ENCODE assay signal across 8 cellular contexts in genomic region chr15:75903331-75904240, GRCh38. TPM values are rescaled to one million over a fixed set of nuclear protein-coding genes. Genes with fewer than 3 reads are reported as not detected.
DNase-seq lines count a peak whose midpoint lies in the region; ATAC-seq lines count a peak whose summit lies in the region.

TSS of gene FBXO22 (plus strand) at chr15:75903878. CDS start at chr15:75903964, 86 bp downstream.

- peak within 1 kb of the TSS; percentile 76 for H3K4me2 ChIP-seq in mesendoderm (ENCODE audit: low read length)

- peak; percentile 83 for ATAC-seq in GM19468 (IDR thresholded peaks at IDR 0.05; ENCODE audit: extremely low read depth, unreplicated experiment)
- ATAC-seq in activated CD8-positive, alpha-beta memory T cell treated with anti-CD3 and anti-CD28 coated beads, Interleukin-2, amount 10 ng/mL, durations not matched to agents 7 days and 5 days, result peak; percentile 97

- peak within 1 kb of the TSS; percentile 99 for H3K56ac ChIP-seq in mesendoderm (ENCODE audit: low read length)

- H4K5ac ChIP-seq in mesendoderm (ENCODE audit: low read length), result no peak within 1 kb of the TSS

- peak within 1 kb of the TSS; percentile 72 for H3K27ac ChIP-seq in mesendoderm (ENCODE audit: low read depth, low read length)

- CTCF ChIA-PET in activated CD8-positive, alpha-beta memory T cell treated with anti-CD3 and anti-CD28 coated beads, Interleukin-2, amount 10 ng/mL, durations not matched to agents 7 days and 5 days (lab: Charles Lee), result interaction anchor here (0.6 to 1.7 kb wide), 9 partner anchors 10 to 431 kb away, joined by 3 to 7 read pairs (median 3); no protein-coding TSS in a partner anchor

- H3K9ac ChIP-seq in endocrine pancreas (ENCODE audit: control insufficient read depth, insufficient read depth, low read length) (peak within 1 kb of the TSS; percentile 36), mesendoderm (ENCODE audit: low read length) (peak within 1 kb of the TSS; percentile 96)

- H3K4me1 Mint-ChIP-seq in activated CD8-positive, alpha-beta memory T cell treated with anti-CD3 and anti-CD28 coated beads, Interleukin-2, amount 10 ng/mL, durations not matched to agents 7 days and 5 days, result peaks cover 47% of the 10 kb centered on the region

- peak; percentile 95 for DNase-seq in COLO668 (lab: John Stamatoyannopoulos, UW; ENCODE audit: unreplicated experiment)
- DNase-seq in HS-27A (ENCODE audit: low read depth), result peak; percentile 87
- peak; percentile 88 for DNase-seq in NOMO-1 treated with DMSO at 0.1 percent for 48 hours (lab: John Stamatoyannopoulos, UW; ENCODE audit: unreplicated experiment)
- peak; percentile 95 for DNase-seq in activated CD8-positive, alpha-beta memory T cell treated with anti-CD3 and anti-CD28 coated beads, Interleukin-2, amount 10 ng/mL, durations not matched to agents 7 days and 5 days
- peak; percentile 96 for DNase-seq in mesendoderm
- peak; percentile 80 for DNase-seq in stimulated activated CD8-positive, alpha-beta memory T cell treated with anti-CD3 and anti-CD28 coated beads, Interleukin-12 subunit alpha, Interleukin-12 subunit beta, amount 100 ng/mL, for 4 hours (ENCODE audit: low read depth)

- no peaks in the 10 kb centered on the region for H3K9me3 ChIP-seq in endocrine pancreas (ENCODE audit: control insufficient read depth, low read length)

- H3K27me3 ChIP-seq in endocrine pancreas (ENCODE audit: control insufficient read depth, insufficient read depth, low read length) (no peaks in the 10 kb centered on the region), mesendoderm (ENCODE audit: insufficient read depth, low read length, poor library complexity) (no peaks in the 10 kb centered on the region)

- H3K9me3 Mint-ChIP-seq in activated CD8-positive, alpha-beta memory T cell treated with anti-CD3 and anti-CD28 coated beads, Interleukin-2, amount 10 ng/mL, durations not matched to agents 7 days and 5 days (ENCODE audit: low read depth), result no peaks in the 10 kb centered on the region

- peak within 1 kb of the TSS; percentile 67 for H3K23ac ChIP-seq in mesendoderm (ENCODE audit: low read length)

- no peak within 1 kb of the TSS for H2BK120ac ChIP-seq in mesendoderm (ENCODE audit: low read depth, low read length)

- H3K4me1 ChIP-seq in endocrine pancreas (ENCODE audit: control insufficient read depth, insufficient read depth, low read length) (peaks cover 4% of the 10 kb centered on the region), mesendoderm (ENCODE audit: control insufficient read depth, low read depth, low read length) (peaks cover 15% of the 10 kb centered on the region)

- peaks cover 21% of the 10 kb centered on the region for H3K79me2 ChIP-seq in mesendoderm (ENCODE audit: control insufficient read depth, insufficient read depth, low read length)

- no peak within 1 kb of the TSS for H2BK15ac ChIP-seq in mesendoderm (replicated peaks; ENCODE audit: low read depth)

- no CpG with 5 or more reads among the region's 63 CpGs for WGBS in mesendoderm (ENCODE audit: extremely low coverage, insufficient coverage, low lambda C conversion rate)

- peaks cover 11% of the 10 kb centered on the region for H3K79me1 ChIP-seq in mesendoderm (ENCODE audit: low read length)

- peak within 1 kb of the TSS; percentile 78 for H3K18ac ChIP-seq in mesendoderm (ENCODE audit: low read length)

- H2BK5ac ChIP-seq in mesendoderm (ENCODE audit: low read length), result peak within 1 kb of the TSS; percentile 94

- H3K4me3 ChIP-seq in endocrine pancreas (ENCODE audit: control insufficient read depth, insufficient read depth, low read length), result peak within 1 kb of the TSS; percentile 78
- H3K4me3 ChIP-seq in mesendoderm (ENCODE audit: low read length), result peak within 1 kb of the TSS; percentile 91

- H4K8ac ChIP-seq in mesendoderm (ENCODE audit: low read depth, low read length), result no peak within 1 kb of the TSS

- H3K4me3 Mint-ChIP-seq in activated CD8-positive, alpha-beta memory T cell treated with anti-CD3 and anti-CD28 coated beads, Interleukin-2, amount 10 ng/mL, durations not matched to agents 7 days and 5 days, result peak within 1 kb of the TSS; percentile 100

- peaks cover 26% of the 10 kb centered on the region for H3K36me3 Mint-ChIP-seq in activated CD8-positive, alpha-beta memory T cell treated with anti-CD3 and anti-CD28 coated beads, Interleukin-2, amount 10 ng/mL, durations not matched to agents 7 days and 5 days

- H3K27me3 Mint-ChIP-seq in activated CD8-positive, alpha-beta memory T cell treated with anti-CD3 and anti-CD28 coated beads, Interleukin-2, amount 10 ng/mL, durations not matched to agents 7 days and 5 days, result no peaks in the 10 kb centered on the region

- H2AK5ac ChIP-seq in mesendoderm (ENCODE audit: low read length), result no peak within 1 kb of the TSS

- no peaks in the 10 kb centered on the region for H3K36me3 ChIP-seq in endocrine pancreas (ENCODE audit: control insufficient read depth, insufficient read depth, low read length)
- H3K36me3 ChIP-seq in mesendoderm (ENCODE audit: control insufficient read depth, insufficient read depth, low read length), result no peaks in the 10 kb centered on the region

- H3K27ac Mint-ChIP-seq in activated CD8-positive, alpha-beta memory T cell treated with anti-CD3 and anti-CD28 coated beads, Interleukin-2, amount 10 ng/mL, durations not matched to agents 7 days and 5 days, result peak within 1 kb of the TSS; percentile 98

- peak within 1 kb of the TSS; percentile 64 for H3K4ac ChIP-seq in mesendoderm (ENCODE audit: low read depth, low read length)

RNA-seq across cellular contexts. Expression of gene FBXO22, which starts in this region (rescaled TPM):
- total RNA-seq in activated CD8-positive, alpha-beta memory T cell treated with anti-CD3 and anti-CD28 coated beads, Interleukin-2, amount 10 ng/mL, durations not matched to agents 7 days and 5 days, result 10 to 100 TPM; 43.2 to 46.8 TPM
- polyA plus RNA-seq in mesendoderm (2013, experiment 1 of 2), result 29.1 TPM
- 28.5 TPM for polyA plus RNA-seq in mesendoderm (2013, experiment 2 of 2)

Comparison
In these comparisons a context has a peak if more than half of its experiments do, and no peak if none do; other contexts are left out.
1. Peak in every context shown above with its lines: DNase-seq, ATAC-seq, H3K4me3 ChIP-seq and H3K27ac ChIP-seq.